8 cellular contexts compared by ENCODE assay signal in genomic region chr15:69413822-69414701, GRCh38. TPM values are rescaled to one million over a fixed set of nuclear protein-coding genes. Genes with fewer than 3 reads are reported as not detected.
A peak's percentile ranks its signal among the peaks of the same experiment; 100 is the strongest.
DNase-seq lines count a peak whose midpoint lies in the region; ATAC-seq and TF ChIP-seq lines count a peak whose summit lies in the region.

KIF23 (plus strand) TSS chr15:69414349; CDS start chr15:69414466, 117 bp downstream.

- intact Hi-C loops in dorsolateral prefrontal cortex (cut with DNase I) = no loop called here

- DNase-seq in NCI-H774 (lab: John Stamatoyannopoulos, UW) (peak; percentile 92), dorsolateral prefrontal cortex (peak; percentile 68 to 92 (median 88))
- DNase-seq in activated CD4-positive, alpha-beta T cell treated with anti-CD3 and anti-CD28 coated beads, Interleukin-2, amount 50 U/mL, for 4 hours = peak; percentile 93 to 94
- peak; percentile 92 for DNase-seq in stimulated activated CD4-positive, alpha-beta T cell treated with anti-CD3 and anti-CD28 coated beads, Interleukin-4, amount 100 ng/mL, for 24 hours

- TF ChIP-seq CTCF in C4-2B (conservative IDR thresholded peaks at IDR 0.05) (no peak), dorsolateral prefrontal cortex (IDR thresholded peaks at IDR 0.05 in 54 of 56, conservative IDR thresholded peaks at IDR 0.05 in 2 of 56; ENCODE audit: low read depth in 1 of 56, partially characterized antibody in 56 of 56) (peak in 5 of 56 donors; percentile 2 to 22 (median 17)), liver (IDR thresholded peaks at IDR 0.05; ENCODE audit: low read depth, low read length, missing input control) (no peak)

- H3K9me3 ChIP-seq in liver (ENCODE audit: control insufficient read depth in 4 of 4, low read length in 3 of 4) = no peaks in the 10 kb centered on the region

- peaks cover 0 to 3% (median 0%) of the 10 kb centered on the region in 45 donors for H3K27me3 ChIP-seq in dorsolateral prefrontal cortex
- peaks cover 0 to 4% (median 0%) of the 10 kb centered on the region in 4 donors for H3K27me3 ChIP-seq in liver (ENCODE audit: control insufficient read depth in 4 of 4, insufficient read depth in 4 of 4, low read length in 3 of 4)

- TF ChIP-seq RAD21 in liver (IDR thresholded peaks at IDR 0.05) = no peak

- peaks cover 2 to 11% (median 6%) of the 10 kb centered on the region in 4 donors for H3K4me1 ChIP-seq in liver (ENCODE audit: control insufficient read depth in 4 of 4, insufficient read depth in 4 of 4, low read length in 3 of 4)

- H3K36me3 ChIP-seq in liver (ENCODE audit: control insufficient read depth in 4 of 4, insufficient read depth in 3 of 4, low read depth in 1 of 4, low read length in 3 of 4) = no peaks in the 10 kb centered on the region

- peak within 1 kb of the TSS; percentile 47 to 100 (median 80) for H3K4me3 ChIP-seq in dorsolateral prefrontal cortex
- peak within 1 kb of the TSS; percentile 45 to 66 (median 64) for H3K4me3 ChIP-seq in liver (ENCODE audit: low read depth in 1 of 3, low read length in 3 of 3)

- ATAC-seq in GM19372 (IDR thresholded peaks at IDR 0.05; ENCODE audit: low read depth, unreplicated experiment) (peak; percentile 95), HG03558 (IDR thresholded peaks at IDR 0.05; ENCODE audit: extremely low read depth, unreplicated experiment) (peak; percentile 87)

- H3K27ac ChIP-seq in C4-2B = peak within 1 kb of the TSS; percentile 87
- H3K27ac ChIP-seq in dorsolateral prefrontal cortex = peak within 1 kb of the TSS in 3 of 59 donors; percentile 9 to 36 (median 31)
- H3K27ac ChIP-seq in liver (ENCODE audit: low read depth in 1 of 2, low read length in 2 of 2) = no peak within 1 kb of the TSS

- no peak within 1 kb of the TSS for H3K9ac ChIP-seq in liver (ENCODE audit: low read depth in 1 of 2, low read length in 2 of 2)

- WGBS in liver = 2% methylated on average over 78 of the region's 78 CpGs

TF ChIP-seq in liver, 16 proteins besides CTCF, POLR2A, EP300 and RAD21:
- TF ChIP-seq REST (IDR thresholded peaks at IDR 0.05) = no peak
- no peak for TF ChIP-seq FOXA2 (IDR thresholded peaks at IDR 0.05)
- TF ChIP-seq MAX (IDR thresholded peaks at IDR 0.05) = peak; percentile 53
- no peak for TF ChIP-seq SP1 (IDR thresholded peaks at IDR 0.05)
- no peak for TF ChIP-seq EGR1 (IDR thresholded peaks at IDR 0.05; ENCODE audit: low read depth in 2 of 2)
- TF ChIP-seq HNF4G (IDR thresholded peaks at IDR 0.05) = no peak
- no peak for TF ChIP-seq NR2F2 (IDR thresholded peaks at IDR 0.05)
- peak; percentile 81 to 94 for TF ChIP-seq GABPA (IDR thresholded peaks at IDR 0.05 in 1 of 2, conservative IDR thresholded peaks at IDR 0.05 in 1 of 2)
- no peak for TF ChIP-seq ATF3 (IDR thresholded peaks at IDR 0.05)
- TF ChIP-seq YY1 (IDR thresholded peaks at IDR 0.05) = no peak

RNA-seq across cellular contexts. Expression of gene KIF23, which starts in this region (rescaled TPM):
- 1 to 10 TPM in 60 of 120 experiments, under 1 TPM in 58, not detected in 2; 0.22 to 3.1 (median 1.0) TPM for total RNA-seq in dorsolateral prefrontal cortex
- total RNA-seq in liver = 10 to 100 TPM in 1 of 2 donors, under 1 TPM in 1; 0.25 to 32.8 TPM
- polyA plus RNA-seq in liver = 1 to 10 TPM in 1 of 2 donors, under 1 TPM in 1; 0.88 to 1.2 TPM
